ENCODE assay signal across 8 cellular contexts in genomic region chr9:122931851-122932199, GRCh38. TPM values are rescaled to one million over a fixed set of nuclear protein-coding genes. Genes with fewer than 3 reads are reported as not detected.
DNase-seq lines count a peak whose midpoint lies in the region; ATAC-seq and TF ChIP-seq lines count a peak whose summit lies in the region.

No MANE protein-coding gene starts in this region.

- H4K20me1 ChIP-seq in BLaER1 treated with 17β-estradiol and CSF1 and Interleukin-3, amounts not matched to agents 10 nM and 100 nM, result peaks cover 0 to 4% (median 0%) of the 10 kb centered on the region in 11 experiments; a peak in 4 of 22 replicates

- H3K36me3 ChIP-seq in BLaER1 treated with 17β-estradiol and CSF1 and Interleukin-3, amounts not matched to agents 10 nM and 100 nM, result peaks cover 9 to 47% (median 26%) of the 10 kb centered on the region in 11 experiments
- H3K36me3 ChIP-seq in mucosa of descending colon (ENCODE audit: low read depth), result no peaks in the 10 kb centered on the region

- DNase-seq in HL-60 (ENCODE audit: low read depth in 1 of 2, low spot score in 1 of 2), result no peak
- DNase-seq in cerebellum (ENCODE audit: low spot score), result peak; percentile 15
- DNase-seq in mucosa of descending colon, result no peak
- DNase-seq in UCSD-AML1 (lab: John Stamatoyannopoulos, UW; ENCODE audit: unreplicated experiment), result no peak
- no peak for DNase-seq in NCI-H1105 (lab: John Stamatoyannopoulos, UW)
- DNase-seq in DMS 273 (lab: John Stamatoyannopoulos, UW; ENCODE audit: unreplicated experiment), result no peak

- TF ChIP-seq CTCF in HL-60 (IDR thresholded peaks at IDR 0.05; ENCODE audit: insufficient read depth, low read length) (no peak), mucosa of descending colon (IDR thresholded peaks at IDR 0.05) (no peak)

- H3K27me3 ChIP-seq in BLaER1 treated with 17β-estradiol and CSF1 and Interleukin-3, amounts not matched to agents 10 nM and 100 nM, result no peaks in the 10 kb centered on the region
- no peaks in the 10 kb centered on the region for H3K27me3 ChIP-seq in HL-60 (ENCODE audit: insufficient read depth, poor library complexity, severe bottlenecking)

- peak overlapping the region; percentile 82 to 94 (median 88) for H3K9ac ChIP-seq in BLaER1 treated with 17β-estradiol and CSF1 and Interleukin-3, amounts not matched to agents 10 nM and 100 nM

- peak; percentile 55 for ATAC-seq in mucosa of descending colon
- ATAC-seq in HG03378 (IDR thresholded peaks at IDR 0.05; ENCODE audit: unreplicated experiment), result no peak

- H3K9me3 ChIP-seq in BLaER1 treated with 17β-estradiol and CSF1 and Interleukin-3, amounts not matched to agents 10 nM and 100 nM (replicated peaks in 1 of 11), result no peaks in the 10 kb centered on the region
- no peaks in the 10 kb centered on the region for H3K9me3 ChIP-seq in mucosa of descending colon

- peak overlapping the region; percentile 78 to 96 (median 88) for H3K4me2 ChIP-seq in BLaER1 treated with 17β-estradiol and CSF1 and Interleukin-3, amounts not matched to agents 10 nM and 100 nM

- peak overlapping the region; percentile 78 to 93 (median 90) for H3K27ac ChIP-seq in BLaER1 treated with 17β-estradiol and CSF1 and Interleukin-3, amounts not matched to agents 10 nM and 100 nM
- peak overlapping the region; percentile 82 for H3K27ac ChIP-seq in HL-60 (replicated peaks)

- H3K4me3 ChIP-seq in BLaER1 treated with 17β-estradiol and CSF1 and Interleukin-3, amounts not matched to agents 10 nM and 100 nM, result peak overlapping the region; percentile 68 to 91 (median 82)
- H3K4me3 ChIP-seq in HL-60 (replicated peaks; ENCODE audit: insufficient read depth, low read length) (peak overlapping the region; percentile 94), mucosa of descending colon (peak overlapping the region; percentile 47)

- intact Hi-C loops in mucosa of descending colon (cut with DNase I, micrococcal nuclease), result no loop called here

- H3K4me1 ChIP-seq in BLaER1 treated with 17β-estradiol and CSF1 and Interleukin-3, amounts not matched to agents 10 nM and 100 nM, result peaks cover 27 to 44% (median 31%) of the 10 kb centered on the region in 10 experiments
- peaks cover 22% of the 10 kb centered on the region for H3K4me1 ChIP-seq in mucosa of descending colon (ENCODE audit: low read depth)

RNA-seq across cellular contexts. Expression of gene ZBTB26, which starts 0.5 kb away (rescaled TPM):
- total RNA-seq in cerebellum, result 10.3 TPM
- total RNA-seq in mucosa of descending colon, result 10 to 100 TPM in 1 of 3 donors, 1 to 10 TPM in 2; 5.0 to 11.2 (median 5.1) TPM

RNA-seq across cellular contexts. Expression of gene RABGAP1, which starts 9.0 kb away (rescaled TPM):
- 94.6 TPM for total RNA-seq in cerebellum
- 100 to 1,000 TPM in 1 of 3 donors, 10 to 100 TPM in 2; 54.5 to 130 (median 55.9) TPM for total RNA-seq in mucosa of descending colon

RNA-seq across cellular contexts. Expression of gene ZBTB6, which starts 18.7 kb away (rescaled TPM):
- total RNA-seq in cerebellum, result 35.9 TPM
- total RNA-seq in mucosa of descending colon, result 1 to 10 TPM; 6.5 to 8.0 (median 7.9) TPM

RNA-seq across cellular contexts. Expression of gene RC3H2, which starts 26.7 kb away (rescaled TPM):
- total RNA-seq in cerebellum (84.9 TPM), mucosa of descending colon (10 to 100 TPM; 32.0 to 56.3 (median 33.0) TPM)
